In the genomic region with DNA sequence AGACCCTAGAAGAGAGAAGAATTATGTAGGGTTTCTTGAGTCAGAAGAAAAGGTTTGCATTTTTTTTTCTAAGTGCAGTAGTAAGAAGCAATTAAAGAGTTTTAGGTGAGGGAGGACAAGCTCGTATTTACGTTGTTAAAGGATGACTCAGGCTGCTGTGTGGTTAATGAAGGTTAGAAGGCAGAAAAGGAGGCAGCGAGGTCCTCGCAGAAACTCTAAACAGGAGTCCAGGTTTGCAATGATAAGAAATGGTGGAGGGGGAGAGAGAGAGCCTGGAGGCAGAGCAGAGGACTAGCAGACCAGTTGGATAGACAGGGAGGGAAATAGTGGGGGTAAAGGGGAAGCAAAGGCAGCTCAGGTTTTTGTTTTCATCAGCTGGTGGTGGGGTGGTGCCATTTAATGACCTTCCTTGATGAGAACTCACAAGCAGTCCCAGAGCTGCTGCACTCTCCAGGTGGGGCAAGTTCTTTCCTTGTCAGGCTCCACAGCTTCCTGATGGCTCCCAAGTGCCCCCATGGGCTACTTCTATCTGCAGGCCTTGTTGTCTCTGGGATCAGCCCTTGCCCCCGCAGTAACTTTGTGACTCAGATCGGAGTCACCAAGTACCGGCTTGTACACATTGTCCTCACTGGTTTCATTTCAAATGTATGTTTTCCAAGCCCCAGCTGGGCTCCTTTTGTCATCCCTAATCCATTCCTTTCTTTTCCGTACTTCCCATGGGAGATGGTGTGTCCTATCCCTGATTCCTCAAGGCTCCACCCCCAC, we compare ENCODE assay signal across 15 cellular contexts. TPM values are rescaled to one million over a fixed set of nuclear protein-coding genes. Genes with fewer than 3 reads are reported as not detected.
DNase-seq lines count a peak whose midpoint lies in the region; FAIRE-seq and TF ChIP-seq lines count a peak whose summit lies in the region.
"Had no signal": no experiment of that assay in that cellular context is flagged by ENCODE, and none has a peak within 500 bp of the region (broad histone marks: within the 10 kb centered on the region; RNA-seq: fewer than 3 reads in every experiment).

No MANE protein-coding gene starts in this region.

- no peaks in the 10 kb centered on the region for H4K20me1 ChIP-seq in hepatocyte (ENCODE audit: insufficient read depth, poor library complexity, severe bottlenecking)

- FAIRE-seq in HTR-8/SVneo (lab: Jason Lieb, UNC), result no peak
- FAIRE-seq: G401.6 had no signal

- H3K4me3 ChIP-seq in ACC112 (ENCODE audit: low read depth, low read length), result peak overlapping the region; percentile 62
- H3K4me3 ChIP-seq in adipocyte (ENCODE audit: low read length), result no peak overlapping the region
- H3K4me3 ChIP-seq in hepatocyte, result no peak overlapping the region
- H3K4me3 ChIP-seq: SK-N-MC, skin epidermis had no signal

- H3K4me1 ChIP-seq in ACC112 (ENCODE audit: control insufficient read depth, insufficient read depth, low read length, unreplicated experiment) (peaks cover 50% of the 10 kb centered on the region), adipocyte (ENCODE audit: control insufficient read depth, insufficient read depth, low read length) (peaks cover 13% of the 10 kb centered on the region), hepatocyte (ENCODE audit: insufficient read depth) (no peaks in the 10 kb centered on the region)

- H3K9ac ChIP-seq in adipocyte (ENCODE audit: low read length), result no peak overlapping the region

- H2AFZ ChIP-seq in ACC112 (ENCODE audit: low read length, unreplicated experiment) (peak overlapping the region; percentile 84), hepatocyte (no peak overlapping the region)

- WGBS in hepatocyte (ENCODE audit: low lambda C conversion rate, missing lambda C conversion rate), result 67% methylated on average over 8 of the region's 8 CpGs

- H3K36me3 ChIP-seq in ACC112 (ENCODE audit: insufficient read depth, low read length) (no peaks in the 10 kb centered on the region; the same call in 1 of the 2 replicates), adipocyte (ENCODE audit: control insufficient read depth, insufficient read depth, low read length, severe bottlenecking) (no peaks in the 10 kb centered on the region), hepatocyte (replicated peaks; ENCODE audit: insufficient read depth, low read depth) (no peaks in the 10 kb centered on the region)

- peak; percentile 51 for DNase-seq in HPDE6-E6E7 (ENCODE audit: extremely low spot score)
- DNase-seq in adipocyte (ENCODE audit: low read depth), result peak; percentile 60
- DNase-seq in hepatocyte (ENCODE audit: low spot score), result peak; percentile 21
- DNase-seq in HUDEP-2 (lab: John Stamatoyannopoulos, UW; ENCODE audit: unreplicated experiment in 76 of 76), result no peak
- no peak for DNase-seq in retina
- no peak for DNase-seq in superior temporal gyrus (ENCODE audit: extremely low spot score)
- DNase-seq in HTR-8/SVneo (ENCODE audit: insufficient read length, low spot score), result no peak
- DNase-seq: activated T-cell treated with anti-CD3 and anti-CD28 coated beads, Interleukin-2, amount 50 U/mL, for 1 hour; aorta; NCI-H748 treated with DMSO at 0.1 percent for 48 hours had no signal

- H3K79me2 ChIP-seq in ACC112 (ENCODE audit: control insufficient read depth, insufficient read depth, low read length, unreplicated experiment) (no peaks in the 10 kb centered on the region), hepatocyte (no peaks in the 10 kb centered on the region)

- no peaks in the 10 kb centered on the region for H3K9me2 ChIP-seq in hepatocyte (replicated peaks; ENCODE audit: insufficient read depth)

- H3K27ac ChIP-seq in ACC112 (ENCODE audit: low read depth, low read length) (peak overlapping the region; percentile 88), hepatocyte (peak overlapping the region; percentile 66)
- H3K27ac ChIP-seq: SK-N-MC, skin epidermis had no signal

- TF ChIP-seq CTCF in hepatocyte (IDR thresholded peaks at IDR 0.05; ENCODE audit: poor library complexity), result no peak

- H3K9me3 ChIP-seq in adipocyte (ENCODE audit: control insufficient read depth, low read length), result no peaks in the 10 kb centered on the region
- no peaks in the 10 kb centered on the region for H3K9me3 ChIP-seq in hepatocyte (ENCODE audit: low read depth)

- H3K4me2 ChIP-seq in hepatocyte, result no peak overlapping the region

- H3K27me3 ChIP-seq in ACC112 (ENCODE audit: insufficient read depth, low read length), result no peaks in the 10 kb centered on the region
- H3K27me3 ChIP-seq in adipocyte (replicated peaks; ENCODE audit: control insufficient read depth, insufficient read depth, low read length), result no peaks in the 10 kb centered on the region
- no peaks in the 10 kb centered on the region for H3K27me3 ChIP-seq in hepatocyte

RNA-seq across cellular contexts. Expression of gene INSC, which starts 8.3 kb away (rescaled TPM):
- total RNA-seq in hepatocyte, result 0.10 TPM in 1 of 2 replicates, not detected in the other
- not detected in 2 replicates for polyA plus RNA-seq in hepatocyte
- total RNA-seq: myocyte had no signal

RNA-seq across cellular contexts. Expression of gene CALCB, which starts 33.0 kb away (rescaled TPM):
- total RNA-seq in hepatocyte, result 0.50 and 0.72 TPM in 2 replicates
- 0.13 and 1.7 TPM in 2 replicates for polyA plus RNA-seq in hepatocyte
- total RNA-seq: myocyte had no signal
- polyA plus RNA-seq: aorta had no signal

Comparison
In these comparisons a context has a peak if more than half of its experiments do, and no peak if none do; other contexts are left out.
1. DNase-seq: peak in HPDE6-E6E7 (single experiment), adipocyte (single experiment) and hepatocyte (single experiment); none in HUDEP-2 (0 of 76), retina (single experiment), superior temporal gyrus (single experiment) and HTR-8/SVneo (single experiment).